8 cellular contexts compared by ENCODE assay signal in genomic region chr14:106153362-106153955, GRCh38.
DNase-seq lines count a peak whose midpoint lies in the region; ATAC-seq, FAIRE-seq and TF ChIP-seq lines count a peak whose summit lies in the region.
"Not testable (repeated sequence)": the region's sequence is repeated elsewhere in the genome, so short reads cannot be mapped to it uniquely, and the experiment has no call there.

No MANE protein-coding gene starts in this region.

- H4K91ac ChIP-seq in trophoblast cell (ENCODE audit: low read depth, low read length) = not testable (repeated sequence)

- not testable (repeated sequence) for H3K4ac ChIP-seq in trophoblast cell (ENCODE audit: low read depth, low read length)

- H3K14ac ChIP-seq in trophoblast cell (ENCODE audit: low read length) = not testable (repeated sequence)

- H3K9me3 Mint-ChIP-seq in CD8-positive, alpha-beta T cell; stimulated activated naive B cell treated with anti-CD40 and anti-IgM and Interleukin-4, amounts not matched to agents 10 μg/mL and 1 μg/mL and 100 μg/mL, for 72 hours: not testable (repeated sequence)

- not testable (repeated sequence) for H3K9me2 ChIP-seq in OCI-LY1 (ENCODE audit: low read depth, low read length)

- H3K4me3 Mint-ChIP-seq in CD8-positive, alpha-beta T cell = not testable (repeated sequence)
- H3K4me3 Mint-ChIP-seq in stimulated activated naive B cell treated with anti-CD40 and anti-IgM and Interleukin-4, amounts not matched to agents 10 μg/mL and 1 μg/mL and 100 μg/mL, for 72 hours = peak overlapping the region; percentile 66 to 76

- DNase-seq in CD8-positive, alpha-beta T cell = peak; percentile 49 to 93 (median 78)
- peak; percentile 67 to 72 for DNase-seq in activated CD4-positive, alpha-beta T cell treated with anti-CD3 and anti-CD28 coated beads, Interleukin-2, amount 50 U/mL, for 24 hours (ENCODE audit: low read depth in 1 of 2, low spot score in 1 of 2)
- DNase-seq in K562 (ENCODE audit: extremely low read depth in 1 of 4, low spot score in 3 of 4) = peak in 1 of 4 experiments; percentile 63
- peak; percentile 69 for DNase-seq in left cardiac atrium
- peak; percentile 48 to 78 for DNase-seq in trophoblast cell
- peak; percentile 37 for DNase-seq in stimulated activated naive B cell treated with anti-CD40 and anti-IgM and Interleukin-4, amounts not matched to agents 10 μg/mL and 1 μg/mL and 100 μg/mL, for 72 hours

- H3K23ac ChIP-seq in trophoblast cell (ENCODE audit: low read length) = not testable (repeated sequence)

- not testable (repeated sequence) for H3K4me1 Mint-ChIP-seq in CD8-positive, alpha-beta T cell (ENCODE audit: low read depth); stimulated activated naive B cell treated with anti-CD40 and anti-IgM and Interleukin-4, amounts not matched to agents 10 μg/mL and 1 μg/mL and 100 μg/mL, for 72 hours

- H2BK12ac ChIP-seq in trophoblast cell (ENCODE audit: low read length) = not testable (repeated sequence)

- H3F3A ChIP-seq in OCI-LY1 (ENCODE audit: insufficient read depth, low read length) = not testable (repeated sequence)

- not testable (repeated sequence) for TF ChIP-seq EP300 in K562 (IDR thresholded peaks at IDR 0.05; ENCODE audit: low read length)

- in situ Hi-C loops in K562 (cut with MboI) = not testable (repeated sequence)

- H3K9me3 ChIP-seq in CD8-positive, alpha-beta T cell (ENCODE audit: low read length); OCI-LY1 (ENCODE audit: low read length); K562 (replicated peaks; ENCODE audit: control insufficient read depth, insufficient read depth, low read depth, low read length); trophoblast cell (ENCODE audit: insufficient read depth, low read depth, low read length): not testable (repeated sequence)

- not testable (repeated sequence) for ATAC-seq in CD8-positive, alpha-beta T cell; K562; left cardiac atrium; stimulated activated naive B cell treated with anti-CD40 and anti-IgM and Interleukin-4, amounts not matched to agents 10 μg/mL and 1 μg/mL and 100 μg/mL, for 72 hours (replicated peaks)

- H3K79me1 ChIP-seq in trophoblast cell (ENCODE audit: low read length) = not testable (repeated sequence)

- peak overlapping the region; percentile 61 for H2AFZ ChIP-seq in KMS-11 (ENCODE audit: low read depth)
- not testable (repeated sequence) for H2AFZ ChIP-seq in OCI-LY1 (ENCODE audit: low read length); K562 (ENCODE audit: low read depth, low read length); trophoblast cell (ENCODE audit: insufficient read depth, low read length, poor library complexity)

- POLR2A ChIA-PET in CD8-positive, alpha-beta T cell (lab: Charles Lee); K562 (lab: Yijun Ruan, JAX): not testable (repeated sequence)

- not testable (repeated sequence) for H3K36me3 Mint-ChIP-seq in CD8-positive, alpha-beta T cell; stimulated activated naive B cell treated with anti-CD40 and anti-IgM and Interleukin-4, amounts not matched to agents 10 μg/mL and 1 μg/mL and 100 μg/mL, for 72 hours

- CTCF ChIA-PET in CD8-positive, alpha-beta T cell (lab: Charles Lee) = interaction anchor here (1.1 to 1.4 kb wide), 4 partner anchors 12 to 28 kb away, joined by 3 to 5 read pairs (median 4); no protein-coding TSS in a partner anchor
- CTCF ChIA-PET in K562 (lab: Yijun Ruan, JAX; ENCODE audit: low intra/inter-chr PET ratio) = interaction anchor here (0.7 kb wide), 1 partner anchor 121 kb away, joined by 3 read pairs; no protein-coding TSS in a partner anchor

- H2AK5ac ChIP-seq in trophoblast cell (ENCODE audit: low read length) = not testable (repeated sequence)

- H3K79me2 ChIP-seq in KMS-11 (ENCODE audit: insufficient read depth, low read depth); OCI-LY1 (ENCODE audit: insufficient read depth, low read length); K562 (ENCODE audit: control insufficient read depth, insufficient read depth, low read length); trophoblast cell (ENCODE audit: control insufficient read depth, insufficient read depth, low read length, poor library complexity): not testable (repeated sequence)

- H3K27me3 Mint-ChIP-seq in CD8-positive, alpha-beta T cell (ENCODE audit: low read depth); stimulated activated naive B cell treated with anti-CD40 and anti-IgM and Interleukin-4, amounts not matched to agents 10 μg/mL and 1 μg/mL and 100 μg/mL, for 72 hours: not testable (repeated sequence)

- not testable (repeated sequence) for H3K27ac ChIP-seq in CD8-positive, alpha-beta T cell (ENCODE audit: low read depth, low read length); KMS-11; OCI-LY1 (ENCODE audit: low read depth, low read length, poor library complexity, severe bottlenecking); K562 (ENCODE audit: extremely low read depth, low read depth, low read length); trophoblast cell (ENCODE audit: low read depth, low read length)

- not testable (repeated sequence) for H3K27me3 ChIP-seq in CD8-positive, alpha-beta T cell (ENCODE audit: insufficient read depth, low read length); KMS-11 (ENCODE audit: insufficient read depth, low read depth); OCI-LY1 (ENCODE audit: insufficient read depth, low read length); K562 (ENCODE audit: control insufficient read depth in 2 of 2, insufficient read depth in 2 of 2, low read length in 2 of 2); trophoblast cell (ENCODE audit: insufficient read depth, low read length)

- H2BK120ac ChIP-seq in trophoblast cell (ENCODE audit: insufficient read depth, low read length, poor library complexity) = not testable (repeated sequence)

- not testable (repeated sequence) for H4K8ac ChIP-seq in trophoblast cell (ENCODE audit: low read depth, low read length)

- intact Hi-C loops in CD8-positive, alpha-beta T cell (cut with DNase I, micrococcal nuclease) = loop anchor here (1.0 to 5.0 kb wide), 2 partner anchors 33 to 34 kb away; no protein-coding TSS in a partner anchor
- intact Hi-C loops in K562 (cut with micrococcal nuclease); left cardiac atrium (cut with DNase I): not testable (repeated sequence)

- not testable (repeated sequence) for H4K12ac ChIP-seq in trophoblast cell (ENCODE audit: low read depth, low read length)

- BruUV-seq in K562 (replicated peaks; lab: Mats Ljungman, UMichigan) = not testable (repeated sequence)

- 3% methylated on average over 15 of the region's 17 CpGs for WGBS in K562 (ENCODE audit: insufficient coverage, low coverage, missing lambda C conversion rate)
- no CpG with 5 or more reads among the region's 17 CpGs for WGBS in trophoblast cell (ENCODE audit: extremely low coverage, insufficient coverage, insufficient read length)

- peak; percentile 86 for TF ChIP-seq CTCF in CD8-positive, alpha-beta T cell (IDR thresholded peaks at IDR 0.05)
- TF ChIP-seq CTCF in KMS-11 (conservative IDR thresholded peaks at IDR 0.05; ENCODE audit: low read depth, low read length) (peak; percentile 60), OCI-LY1 (IDR thresholded peaks at IDR 0.05; ENCODE audit: low read length) (peak; percentile 59), K562 (IDR thresholded peaks at IDR 0.05 in 2 of 3, conservative IDR thresholded peaks at IDR 0.05 in 1 of 3; ENCODE audit: insufficient read depth in 2 of 3, low read depth in 1 of 3, low read length in 3 of 3) (peak; percentile 52 to 62 (median 60))

- H3K9ac ChIP-seq in KMS-11; OCI-LY1 (ENCODE audit: low read length); K562 (ENCODE audit: insufficient read depth in 1 of 2, low read depth in 2 of 2, low read length in 2 of 2); trophoblast cell (ENCODE audit: low read length): not testable (repeated sequence)

- H2BK5ac ChIP-seq in trophoblast cell (ENCODE audit: low read depth, low read length, poor library complexity) = not testable (repeated sequence)

- not testable (repeated sequence) for H3K4me1 ChIP-seq in CD8-positive, alpha-beta T cell (ENCODE audit: insufficient read depth, low read length); KMS-11 (ENCODE audit: low read depth, poor library complexity, severe bottlenecking); OCI-LY1 (ENCODE audit: insufficient read depth, low read length, severe bottlenecking); K562 (replicated peaks in 1 of 2; ENCODE audit: control insufficient read depth in 2 of 2, insufficient read depth in 2 of 2, low read length in 2 of 2); trophoblast cell (ENCODE audit: control insufficient read depth in 1 of 2, insufficient read depth in 2 of 2, low read length in 2 of 2)

- H3K4me3 ChIP-seq in CD8-positive, alpha-beta T cell (ENCODE audit: low read depth, low read length); KMS-11 (IDR thresholded peaks at IDR 0.05; ENCODE audit: insufficient read depth, low read depth, low read length); K562; trophoblast cell (ENCODE audit: low read depth, low read length): not testable (repeated sequence)
- H3K4me3 ChIP-seq in OCI-LY1 (ENCODE audit: low read depth, low read length, poor library complexity, severe bottlenecking) = peak overlapping the region; percentile 33

- not testable (repeated sequence) for H3K9me1 ChIP-seq in K562 (ENCODE audit: control insufficient read depth, insufficient read depth, low read length)

- H4K20me1 ChIP-seq in KMS-11 (ENCODE audit: insufficient read depth); OCI-LY1 (ENCODE audit: insufficient read depth, low read length); K562 (replicated peaks; ENCODE audit: control insufficient read depth, insufficient read depth, low read length): not testable (repeated sequence)

- peak in 1 of 2 experiments; percentile 51; a peak in 3 of 4 replicates for TF ChIP-seq RAD21 in K562 (CRISPR knock-in tag; conservative IDR thresholded peaks at IDR 0.05 in 1 of 2, IDR thresholded peaks at IDR 0.05 in 1 of 2)

- not testable (repeated sequence) for H3K27ac Mint-ChIP-seq in CD8-positive, alpha-beta T cell; stimulated activated naive B cell treated with anti-CD40 and anti-IgM and Interleukin-4, amounts not matched to agents 10 μg/mL and 1 μg/mL and 100 μg/mL, for 72 hours

- not testable (repeated sequence) for H3K18ac ChIP-seq in trophoblast cell (ENCODE audit: low read length)

- not testable (repeated sequence) for FAIRE-seq in K562 (lab: Jason Lieb, UNC)

- TF ChIP-seq POLR2A in K562 (conservative IDR thresholded peaks at IDR 0.05) = not testable (repeated sequence)

- H3K4me2 ChIP-seq in KMS-11 (peak overlapping the region; percentile 27; the same call in 1 of the 2 replicates), OCI-LY1 (ENCODE audit: low read length) (peak overlapping the region; percentile 34; the same call in 1 of the 2 replicates)
- not testable (repeated sequence) for H3K4me2 ChIP-seq in K562 (ENCODE audit: insufficient read depth, low read length); trophoblast cell (ENCODE audit: low read length)

- H3K36me3 ChIP-seq in CD8-positive, alpha-beta T cell (ENCODE audit: insufficient read depth, low read length); KMS-11 (ENCODE audit: insufficient read depth); OCI-LY1 (ENCODE audit: insufficient read depth, low read length); K562 (ENCODE audit: control insufficient read depth, insufficient read depth, low read length); trophoblast cell (ENCODE audit: control insufficient read depth in 1 of 2, insufficient read depth in 2 of 2, low read length in 2 of 2): not testable (repeated sequence)
